23 cellular contexts compared by ENCODE assay signal in the genomic region with DNA sequence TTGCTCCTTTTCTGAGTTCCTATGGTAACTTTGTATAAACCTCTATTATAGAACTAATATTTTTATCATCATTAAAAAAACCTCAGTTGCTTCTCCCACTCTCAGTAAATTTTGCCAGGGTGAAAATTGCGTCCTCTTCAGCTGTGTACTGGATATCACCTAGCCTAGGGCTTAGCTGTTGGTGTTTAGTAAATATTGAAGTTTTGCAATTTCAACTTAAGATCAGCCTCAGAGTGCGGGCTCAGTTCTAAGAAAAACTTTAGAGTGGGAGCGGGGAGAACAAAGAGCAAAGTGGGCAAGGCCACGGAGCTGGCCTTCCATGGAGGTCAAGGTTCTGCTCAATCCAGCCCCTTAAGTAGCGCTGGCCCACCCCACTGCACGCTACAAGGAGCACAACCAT.
"Had no signal": no experiment of that assay in that cellular context is flagged by ENCODE, and none has a peak within 500 bp of the region (broad histone marks: within the 10 kb centered on the region; RNA-seq: fewer than 3 reads in every experiment).

No MANE protein-coding gene starts in this region.

- H2AFZ ChIP-seq: neural progenitor cell had no signal

- H3K27ac ChIP-seq: neural progenitor cell, neutrophil, parathyroid adenoma, psoas muscle, right lobe of liver, sigmoid colon, stomach, thoracic aorta, thyroid gland, tibial nerve, vagina had no signal

- H3K36me3 ChIP-seq: neural progenitor cell, neutrophil, right lobe of liver, sigmoid colon, stomach, thoracic aorta, thyroid gland, tibial nerve, vagina had no signal

- H3K4me3 ChIP-seq: neural progenitor cell, psoas muscle, right lobe of liver, sigmoid colon, stomach, thoracic aorta, thyroid gland, tibial nerve, vagina had no signal

- ATAC-seq: naive thymus-derived CD4-positive, alpha-beta T cell; natural killer cell; psoas muscle; right cardiac atrium; stimulated activated naive B cell treated with anti-CD40 and anti-IgM and Interleukin-4, amounts not matched to agents 10 μg/mL and 1 μg/mL and 100 μg/mL, for 72 hours had no signal

- H3K27me3 ChIP-seq: neural progenitor cell, neutrophil, right lobe of liver, sigmoid colon, stomach, thyroid gland, tibial nerve, vagina had no signal

- H3K79me2 ChIP-seq: parathyroid adenoma had no signal

- H3K9ac ChIP-seq: neural progenitor cell, parathyroid adenoma had no signal

- DNase-seq: naive thymus-derived CD4-positive, alpha-beta T cell; natural killer cell; nucleus accumbens; psoas muscle; right cardiac atrium; right lobe of liver; sigmoid colon; small intestine; stimulated activated CD4-positive, alpha-beta T cell treated with anti-CD3 and anti-CD28 coated beads, Interleukin-15, amount 100 ng/mL, for 24 hours; stimulated activated CD4-positive, alpha-beta T cell treated with anti-CD3 and anti-CD28 coated beads, Interleukin-2, amount 100 ng/mL, for 24 hours; stimulated activated CD4-positive, alpha-beta T cell treated with anti-CD3 and anti-CD28 coated beads, Interleukin-2, amount 100 ng/mL, for 48 hours; stimulated activated CD4-positive, alpha-beta T cell treated with anti-CD3 and anti-CD28 coated beads, Interleukin-4, amount 100 ng/mL, for 4 hours; stimulated activated CD8-positive, alpha-beta memory T cell treated with anti-CD3 and anti-CD28 coated beads, Interleukin-4, amount 100 ng/mL, for 48 hours; stimulated activated naive B cell treated with anti-CD40 and anti-IgM and Interleukin-4, amounts not matched to agents 10 μg/mL and 1 μg/mL and 100 μg/mL, for 72 hours; stimulated activated naive CD4-positive, alpha-beta T cell treated with Interleukin-2 at 50 U/mL for 16 hours; stomach; thyroid gland had no signal

- H3K4me1 ChIP-seq: thyroid gland, tibial nerve had no signal

- H3K9me3 ChIP-seq: neutrophil, psoas muscle, right lobe of liver, sigmoid colon, stomach, thoracic aorta, thyroid gland, tibial nerve, vagina had no signal

- H3K4me2 ChIP-seq: neural progenitor cell had no signal
